Comparison of ENCODE assay signal across 23 cellular contexts in the genomic region with DNA sequence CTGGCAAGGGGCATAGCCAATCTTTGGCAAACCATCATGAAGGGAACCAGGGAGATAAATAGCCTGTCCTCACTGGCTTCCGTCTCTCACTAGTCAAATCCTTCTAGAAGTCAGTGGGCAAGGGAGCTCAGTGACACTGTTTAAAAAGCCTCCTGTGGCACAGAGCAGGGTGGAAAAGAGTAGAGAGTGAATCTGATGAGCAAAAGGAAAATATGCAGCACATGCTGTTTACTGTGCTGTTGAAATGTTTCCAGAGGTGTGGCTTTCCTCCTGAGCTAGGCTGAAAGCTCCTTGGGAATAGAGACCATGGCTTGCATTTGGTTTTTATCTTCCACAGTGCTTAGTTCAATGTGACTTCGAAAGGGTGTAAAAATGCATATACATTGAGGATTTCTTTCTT.
"Had no signal": no experiment of that assay in that cellular context is flagged by ENCODE, and none has a peak within 500 bp of the region (broad histone marks: within the 10 kb centered on the region; RNA-seq: fewer than 3 reads in every experiment).

No MANE protein-coding gene starts in this region.

- DNase-seq: activated CD4-positive, alpha-beta T cell treated with anti-CD3 and anti-CD28 coated beads for 1 hour; activated CD4-positive, alpha-beta T cell treated with anti-CD3 and anti-CD28 coated beads, Interleukin-2, amount 50 U/mL, for 48 hours; activated CD8-positive, alpha-beta memory T cell treated with anti-CD3 and anti-CD28 coated beads, Interleukin-2, amount 10 ng/mL, durations not matched to agents 7 days and 5 days; activated naive CD4-positive, alpha-beta T cell treated with anti-CD3 and anti-CD28 coated beads for 36 hours; amniotic stem cell; endodermal cell; foreskin melanocyte; glutamatergic neuron; hypothalamus; right lobe of liver; spleen; stimulated activated CD8-positive, alpha-beta memory T cell treated with anti-CD3 and anti-CD28 coated beads, Interleukin-4, amount 100 ng/mL, for 48 hours; stimulated activated naive CD4-positive, alpha-beta T cell; T-helper 2 cell; trophoblast cell had no signal

- H3K9me3 Mint-ChIP-seq: activated naive CD4-positive, alpha-beta T cell treated with anti-CD3 and anti-CD28 coated beads for 36 hours; activated T-helper 2 cell treated with anti-CD3 and anti-CD28 coated beads, Interferon-gamma antibody, Interleukin-2, Interleukin-4, amounts not matched to agents 10 μg/mL and 5 μg/mL and 100 μg/mL, durations not matched to agents 14 hours and 24 hours and 36 hours; mesothelial cell of epicardium; natural killer cell treated with Interleukin-12 subunit alpha and Interleukin-12 subunit beta and Interleukin-15 and Interleukin-18, amount 100 ng/mL, for 72 hours had no signal

- H3K4me1 ChIP-seq: parathyroid adenoma, spleen, vagina had no signal

- H3K9ac ChIP-seq: parathyroid adenoma had no signal

- H3K36me3 ChIP-seq: right lobe of liver, spleen, vagina had no signal

- H3K9me3 ChIP-seq: right lobe of liver, spleen, vagina had no signal

- H3K4me3 ChIP-seq: lung, right lobe of liver, spleen, vagina had no signal

- H3K27ac Mint-ChIP-seq: activated CD8-positive, alpha-beta memory T cell treated with anti-CD3 and anti-CD28 coated beads, Interleukin-2, amount 10 ng/mL, durations not matched to agents 7 days and 5 days; activated naive CD4-positive, alpha-beta T cell treated with anti-CD3 and anti-CD28 coated beads for 36 hours; activated T-helper 2 cell treated with anti-CD3 and anti-CD28 coated beads, Interferon-gamma antibody, Interleukin-2, Interleukin-4, amounts not matched to agents 10 μg/mL and 5 μg/mL and 100 μg/mL, durations not matched to agents 14 hours and 24 hours and 36 hours; endodermal cell; mesothelial cell of epicardium; natural killer cell treated with Interleukin-12 subunit alpha and Interleukin-12 subunit beta and Interleukin-15 and Interleukin-18, amount 100 ng/mL, for 72 hours had no signal

- ATAC-seq: activated CD8-positive, alpha-beta memory T cell treated with anti-CD3 and anti-CD28 coated beads, Interleukin-2, amount 10 ng/mL, durations not matched to agents 7 days and 5 days; natural killer cell treated with Interleukin-12 subunit alpha and Interleukin-12 subunit beta and Interleukin-15 and Interleukin-18, amount 100 ng/mL, for 72 hours had no signal

- H3K4me1 Mint-ChIP-seq: activated CD8-positive, alpha-beta memory T cell treated with anti-CD3 and anti-CD28 coated beads, Interleukin-2, amount 10 ng/mL, durations not matched to agents 7 days and 5 days; mesothelial cell of epicardium had no signal

- H3K27me3 Mint-ChIP-seq: natural killer cell treated with Interleukin-12 subunit alpha and Interleukin-12 subunit beta and Interleukin-15 and Interleukin-18, amount 100 ng/mL, for 72 hours had no signal

- H3K4me3 Mint-ChIP-seq: activated CD8-positive, alpha-beta memory T cell treated with anti-CD3 and anti-CD28 coated beads, Interleukin-2, amount 10 ng/mL, durations not matched to agents 7 days and 5 days; activated naive CD4-positive, alpha-beta T cell treated with anti-CD3 and anti-CD28 coated beads for 36 hours; endodermal cell; mesothelial cell of epicardium; natural killer cell treated with Interleukin-12 subunit alpha and Interleukin-12 subunit beta and Interleukin-15 and Interleukin-18, amount 100 ng/mL, for 72 hours had no signal

- H3K27me3 ChIP-seq: right lobe of liver, spleen, vagina had no signal

- H3K36me3 Mint-ChIP-seq: activated CD8-positive, alpha-beta memory T cell treated with anti-CD3 and anti-CD28 coated beads, Interleukin-2, amount 10 ng/mL, durations not matched to agents 7 days and 5 days; mesothelial cell of epicardium; natural killer cell treated with Interleukin-12 subunit alpha and Interleukin-12 subunit beta and Interleukin-15 and Interleukin-18, amount 100 ng/mL, for 72 hours had no signal

- H2AFZ ChIP-seq: parathyroid adenoma had no signal

- H3K27ac ChIP-seq: epithelial cell of prostate, parathyroid adenoma, right lobe of liver, spleen, vagina, VCaP had no signal
